Comparison of ENCODE assay signal across 1 cellular context in the genomic region with DNA sequence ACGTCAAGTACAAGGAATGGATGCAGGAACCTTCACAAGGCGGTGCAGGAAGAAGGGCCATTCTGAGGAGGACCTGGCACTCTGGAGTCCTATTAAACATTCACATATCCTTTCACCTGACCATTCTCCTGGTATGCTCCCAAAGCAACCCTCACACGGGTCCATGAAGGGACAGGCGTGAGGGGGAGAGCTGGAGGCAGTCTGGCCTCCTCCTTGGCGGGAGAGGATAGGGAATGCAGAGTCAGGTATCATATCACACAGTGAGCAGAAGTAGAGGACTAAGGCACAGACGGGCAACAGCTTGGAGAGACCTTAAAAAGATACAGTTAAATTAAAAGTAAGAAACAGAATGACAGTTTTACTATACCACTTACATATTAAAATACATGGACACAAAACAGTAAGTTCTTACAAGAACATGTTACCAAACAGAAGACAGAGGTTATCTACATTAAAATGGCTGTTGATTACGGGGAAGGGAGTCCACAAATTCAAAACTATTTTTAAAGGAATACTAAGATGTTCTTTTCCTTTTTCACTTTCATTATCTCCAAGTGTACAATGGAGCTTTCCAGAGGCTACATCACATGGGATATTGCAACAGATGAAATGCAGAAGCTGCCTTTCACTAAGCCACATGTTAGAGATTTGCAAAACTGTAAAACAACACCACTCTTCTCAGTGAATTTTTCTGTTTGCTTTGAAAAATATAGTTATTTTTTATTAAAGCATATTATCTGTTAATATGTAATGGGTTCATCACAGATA.
TF ChIP-seq lines count a peak whose summit lies in the region.

No MANE protein-coding gene starts in this region.

TF ChIP-seq in IMR-90, 13 proteins besides CTCF, POLR2A, EP300 and RAD21 (continued from another document):
- TF ChIP-seq RFX5 (IDR thresholded peaks at IDR 0.05; ENCODE audit: low read depth, low read length) (no peak), MXI1 (IDR thresholded peaks at IDR 0.05; ENCODE audit: borderline replicate concordance, low read depth, low read length) (0 out of 2 replicates have a peak, but pooled peaks have one; percentile 20), CHD1 (IDR thresholded peaks at IDR 0.05; ENCODE audit: low read depth, low read length) (no peak), BHLHE40 (IDR thresholded peaks at IDR 0.05; ENCODE audit: low read depth, low read length) (no peak), MAZ (IDR thresholded peaks at IDR 0.05; ENCODE audit: borderline replicate concordance, low read depth, low read length) (no peak)
